ENCODE assay signal across 29 cellular contexts in genomic region chr11:2916892-2917645, GRCh38.
"Had no signal": no experiment of that assay in that cellular context is flagged by ENCODE, and none has a peak within 500 bp of the region (broad histone marks: within the 10 kb centered on the region; RNA-seq: fewer than 3 reads in every experiment).

No MANE protein-coding gene starts in this region.

- H3K9me3 ChIP-seq: esophagus squamous epithelium, heart right ventricle, mucosa of descending colon, neutrophil, pancreas, spleen, thoracic aorta, tibial nerve, upper lobe of left lung, uterus had no signal

- ATAC-seq: effector memory CD8-positive, alpha-beta T cell; heart right ventricle; left lobe of liver; mucosa of descending colon; pancreas; stimulated activated naive B cell treated with anti-CD40 and anti-IgM and Interleukin-4, amounts not matched to agents 10 μg/mL and 1 μg/mL and 100 μg/mL, for 72 hours had no signal

- H3K36me3 ChIP-seq: esophagus squamous epithelium, heart right ventricle, neutrophil, pancreas, spleen, thoracic aorta, tibial nerve, upper lobe of left lung, uterus had no signal

- H3K27ac Mint-ChIP-seq: effector memory CD8-positive, alpha-beta T cell; memory B cell; mesothelial cell of epicardium; naive B cell; nephron progenitor cell; stimulated activated naive B cell treated with anti-CD40 and anti-IgM and Interleukin-4, amounts not matched to agents 10 μg/mL and 1 μg/mL and 100 μg/mL, for 72 hours; stimulated activated naive CD8-positive, alpha-beta T cell treated with anti-CD3 and anti-CD28 coated beads, Interleukin-15, Interleukin-2, amounts not matched to agents 100 ng/mL and 50 ng/mL, for 24 hours had no signal

- H3K4me3 Mint-ChIP-seq: effector memory CD8-positive, alpha-beta T cell; memory B cell; mesothelial cell of epicardium; naive B cell; nephron progenitor cell; stimulated activated naive B cell treated with anti-CD40 and anti-IgM and Interleukin-4, amounts not matched to agents 10 μg/mL and 1 μg/mL and 100 μg/mL, for 72 hours; stimulated activated naive CD8-positive, alpha-beta T cell treated with anti-CD3 and anti-CD28 coated beads, Interleukin-15, Interleukin-2, amounts not matched to agents 100 ng/mL and 50 ng/mL, for 24 hours had no signal

- H3K9me3 Mint-ChIP-seq: effector memory CD8-positive, alpha-beta T cell; memory B cell; mesothelial cell of epicardium; naive B cell; nephron progenitor cell; stimulated activated naive B cell treated with anti-CD40 and anti-IgM and Interleukin-4, amounts not matched to agents 10 μg/mL and 1 μg/mL and 100 μg/mL, for 72 hours; stimulated activated naive CD8-positive, alpha-beta T cell treated with anti-CD3 and anti-CD28 coated beads, Interleukin-15, Interleukin-2, amounts not matched to agents 100 ng/mL and 50 ng/mL, for 24 hours had no signal

- H3K4me3 ChIP-seq: esophagus squamous epithelium, heart right ventricle, lung, mucosa of descending colon, pancreas, skin epidermis, spleen, thoracic aorta, tibial nerve, upper lobe of left lung, uterus had no signal

- H3K36me3 Mint-ChIP-seq: memory B cell; mesothelial cell of epicardium; naive B cell; stimulated activated naive B cell treated with anti-CD40 and anti-IgM and Interleukin-4, amounts not matched to agents 10 μg/mL and 1 μg/mL and 100 μg/mL, for 72 hours had no signal

- H3K27me3 Mint-ChIP-seq: effector memory CD8-positive, alpha-beta T cell; stimulated activated naive CD8-positive, alpha-beta T cell treated with anti-CD3 and anti-CD28 coated beads, Interleukin-15, Interleukin-2, amounts not matched to agents 100 ng/mL and 50 ng/mL, for 24 hours had no signal

- FAIRE-seq: endometrium, keratinocyte, pancreas had no signal

- H3K27me3 ChIP-seq: esophagus squamous epithelium, heart right ventricle, pancreas, spleen, tibial nerve, upper lobe of left lung, uterus had no signal

- DNase-seq: cortex of kidney; effector memory CD8-positive, alpha-beta T cell; erythroblast; esophagus squamous epithelium; foreskin melanocyte; glutamatergic neuron; hypothalamus; mucosa of descending colon; naive B cell; nephron progenitor cell; retina; spleen; stimulated activated CD4-positive, alpha-beta T cell treated with anti-CD3 and anti-CD28 coated beads, Interleukin-4, amount 100 ng/mL, for 4 hours; stimulated activated naive B cell treated with anti-CD40 and anti-IgM and Interleukin-4, amounts not matched to agents 10 μg/mL and 1 μg/mL and 100 μg/mL, for 72 hours; uterus had no signal

- H3K4me1 ChIP-seq: tibial nerve, uterus had no signal

- H3K27ac ChIP-seq: esophagus squamous epithelium, heart right ventricle, neutrophil, pancreas, skin epidermis, spleen, thoracic aorta, tibial nerve, upper lobe of left lung, uterus had no signal
